19 cellular contexts compared by ENCODE assay signal in the genomic region with DNA sequence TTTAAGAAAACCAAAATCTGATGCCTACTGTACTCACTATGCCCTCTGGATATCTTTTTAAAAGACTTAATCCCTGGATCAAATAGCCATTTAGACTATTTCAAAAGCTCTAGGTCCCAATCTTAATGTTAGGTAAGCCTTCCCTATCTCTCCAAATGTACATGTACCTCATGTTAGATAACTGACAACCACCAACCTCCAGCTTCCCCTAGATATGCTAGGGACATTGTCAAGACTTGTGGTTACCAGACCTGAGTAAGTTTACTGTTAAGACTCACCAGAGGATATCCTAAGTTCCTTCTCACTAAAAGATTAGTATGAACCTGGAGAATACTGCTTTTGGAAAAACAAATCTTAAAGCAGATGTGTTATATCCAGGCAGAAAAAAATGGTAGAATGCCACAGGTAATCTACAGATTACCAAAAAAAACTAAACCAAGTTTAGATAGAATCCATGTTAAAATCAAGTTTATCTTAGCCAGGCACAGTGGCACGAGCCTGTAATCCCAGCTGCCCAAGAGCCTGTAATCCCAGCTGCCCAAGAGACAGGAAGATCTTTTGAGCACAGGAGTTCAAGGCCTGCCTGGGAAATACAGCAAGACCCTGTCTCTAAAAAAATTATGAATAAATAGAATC. TPM values are rescaled to one million over a fixed set of nuclear protein-coding genes. Genes with fewer than 3 reads are reported as not detected.
DNase-seq lines count a peak whose midpoint lies in the region; ATAC-seq, FAIRE-seq and TF ChIP-seq lines count a peak whose summit lies in the region.
"Had no signal": no experiment of that assay in that cellular context is flagged by ENCODE, and none has a peak within 500 bp of the region (broad histone marks: within the 10 kb centered on the region; RNA-seq: fewer than 3 reads in every experiment).

No MANE protein-coding gene starts in this region.

- no peak overlapping the region for H3K27ac ChIP-seq in keratinocyte (ENCODE audit: control insufficient read depth, insufficient read depth, low read length)
- H3K27ac ChIP-seq: heart right ventricle, pancreas, skin epidermis had no signal

- no peaks in the 10 kb centered on the region for H3K9me1 ChIP-seq in keratinocyte (ENCODE audit: control insufficient read depth, extremely low read depth, insufficient read depth, low read length)

- H3K4me3 ChIP-seq in keratinocyte (ENCODE audit: control insufficient read depth in 2 of 3, extremely low read depth in 1 of 3, insufficient read depth in 2 of 3, low read depth in 1 of 3, low read length in 3 of 3), result no peak overlapping the region
- H3K4me3 ChIP-seq: heart right ventricle, MG63, mucosa of descending colon, pancreas, skin epidermis had no signal

- TF ChIP-seq CTCF in keratinocyte (optimal IDR thresholded peaks at IDR 0.05 in 1 of 3, IDR thresholded peaks at IDR 0.05 in 1 of 3, conservative IDR thresholded peaks at IDR 0.05 in 1 of 3; ENCODE audit: extremely low read depth in 1 of 3, insufficient read depth in 2 of 3, low read length in 3 of 3) (no peak), GM13976 (IDR thresholded peaks at IDR 0.05; ENCODE audit: borderline replicate concordance, control extremely low read depth, extremely low read depth, insufficient read depth, missing control alignments) (no peak)

- H2AFZ ChIP-seq in keratinocyte (ENCODE audit: control insufficient read depth, low read length), result no peak overlapping the region

- H3K4me1 Mint-ChIP-seq in T-helper 2 cell treated with Interferon-gamma antibody and Interleukin-4, amounts not matched to agents 5 μg/mL and 100 μg/mL, for 36 hours (ENCODE audit: low read depth), result peaks cover 55% of the 10 kb centered on the region
- peaks cover 70% of the 10 kb centered on the region for H3K4me1 Mint-ChIP-seq in activated T-helper 1 cell treated with anti-CD3 and anti-CD28 coated beads, Interleukin-12 subunit alpha, Interleukin-12 subunit beta, Interleukin-2, Interleukin-4 antibody, amounts not matched to agents 30 ng/mL and 10 ng/mL and 1 ng/mL, durations not matched to agents 14 hours and 24 hours and 36 hours (ENCODE audit: low read depth)

- no peak overlapping the region for H3K4me3 Mint-ChIP-seq in T-helper 2 cell treated with Interferon-gamma antibody and Interleukin-4, amounts not matched to agents 5 μg/mL and 100 μg/mL, for 36 hours
- H3K4me3 Mint-ChIP-seq in activated T-helper 1 cell treated with anti-CD3 and anti-CD28 coated beads, Interleukin-12 subunit alpha, Interleukin-12 subunit beta, Interleukin-2, Interleukin-4 antibody, amounts not matched to agents 30 ng/mL and 10 ng/mL and 1 ng/mL, durations not matched to agents 14 hours and 24 hours and 36 hours, result no peak overlapping the region
- H3K4me3 Mint-ChIP-seq: brain had no signal

- in situ Hi-C loops in GM13976 (cut with MboI; ENCODE audit: low sequenced_read_pairs, unreplicated experiment), result loop anchor here (25.0 kb wide), 3 partner anchors 262 to 712 kb away; a partner anchor contains a TSS

- H4K20me1 ChIP-seq in keratinocyte (ENCODE audit: control insufficient read depth, extremely low read depth, insufficient read depth, low read length), result peaks cover 2% of the 10 kb centered on the region

- H3K36me3 ChIP-seq in keratinocyte (ENCODE audit: control insufficient read depth in 2 of 2, extremely low read depth in 1 of 2, insufficient read depth in 2 of 2, low read length in 2 of 2), result peaks cover 6 to 16% of the 10 kb centered on the region in 2 experiments
- H3K36me3 ChIP-seq: pancreas had no signal

- H3K27me3 Mint-ChIP-seq in T-helper 2 cell treated with Interferon-gamma antibody and Interleukin-4, amounts not matched to agents 5 μg/mL and 100 μg/mL, for 36 hours (ENCODE audit: low read depth), result no peaks in the 10 kb centered on the region
- H3K27me3 Mint-ChIP-seq in activated T-helper 1 cell treated with anti-CD3 and anti-CD28 coated beads, Interleukin-12 subunit alpha, Interleukin-12 subunit beta, Interleukin-2, Interleukin-4 antibody, amounts not matched to agents 30 ng/mL and 10 ng/mL and 1 ng/mL, durations not matched to agents 14 hours and 24 hours and 36 hours (ENCODE audit: insufficient read depth), result no peaks in the 10 kb centered on the region
- H3K27me3 Mint-ChIP-seq: brain had no signal

- ATAC-seq in GM18907 (IDR thresholded peaks at IDR 0.05; ENCODE audit: unreplicated experiment), result peak; percentile 62
- ATAC-seq in HG02642 (IDR thresholded peaks at IDR 0.05; ENCODE audit: poor library complexity, unreplicated experiment), result peak; percentile 45
- ATAC-seq in GM21529 (IDR thresholded peaks at IDR 0.05; ENCODE audit: unreplicated experiment), result no peak
- ATAC-seq: heart right ventricle, mucosa of descending colon, pancreas had no signal

- peaks cover 98% of the 10 kb centered on the region for H3K79me2 ChIP-seq in keratinocyte (ENCODE audit: control insufficient read depth, insufficient read depth, low read length)

- peaks cover 8% of the 10 kb centered on the region for H3K4me1 ChIP-seq in keratinocyte (ENCODE audit: control insufficient read depth, extremely low read depth, insufficient read depth, low read length)
- H3K4me1 ChIP-seq: pancreas had no signal

- intact Hi-C loops in activated T-helper 1 cell treated with anti-CD3 and anti-CD28 coated beads, Interleukin-12 subunit alpha, Interleukin-12 subunit beta, Interleukin-2, Interleukin-4 antibody, amounts not matched to agents 30 ng/mL and 10 ng/mL and 1 ng/mL, durations not matched to agents 14 hours and 24 hours and 36 hours (cut with micrococcal nuclease), result loop anchor here (1.0 kb wide), 1 partner anchor 545 kb away; no protein-coding TSS in a partner anchor

- H3K27me3 ChIP-seq in keratinocyte (ENCODE audit: control insufficient read depth, extremely low read depth, insufficient read depth, low read length), result no peaks in the 10 kb centered on the region
- H3K27me3 ChIP-seq: heart right ventricle, MG63, pancreas had no signal

- H3K9me3 ChIP-seq in keratinocyte (ENCODE audit: control insufficient read depth, low read depth, low read length), result no peaks in the 10 kb centered on the region
- H3K9me3 ChIP-seq: mucosa of descending colon, pancreas had no signal

- no peak overlapping the region for H3K4me2 ChIP-seq in keratinocyte (ENCODE audit: control insufficient read depth, extremely low read depth, insufficient read depth, low read depth, low read length)

- peak overlapping the region; percentile 23 for H3K9ac ChIP-seq in keratinocyte (ENCODE audit: control insufficient read depth, extremely low read depth, insufficient read depth, low read length)

- DNase-seq in T-helper 2 cell treated with Interferon-gamma antibody and Interleukin-4, amounts not matched to agents 5 μg/mL and 100 μg/mL, for 36 hours (ENCODE audit: low spot score), result no peak
- DNase-seq in keratinocyte (ENCODE audit: low read depth, low spot score), result no peak
- no peak for DNase-seq in activated T-helper 1 cell treated with anti-CD3 and anti-CD28 coated beads, Interleukin-12 subunit alpha, Interleukin-12 subunit beta, Interleukin-2, Interleukin-4 antibody, amounts not matched to agents 30 ng/mL and 10 ng/mL and 1 ng/mL, durations not matched to agents 14 hours and 24 hours and 36 hours (ENCODE audit: low spot score)
- no peak for DNase-seq in GM13976 (ENCODE audit: low spot score)
- DNase-seq in activated naive CD4-positive, alpha-beta T cell treated with anti-CD3 and anti-CD28 coated beads, Interleukin-2, amount 50 U/mL, for 16 hours, result no peak
- DNase-seq: activated effector memory CD4-positive, alpha-beta T cell treated with Interleukin-2 at 50 U/mL for 16 hours; DMS 273 treated with DMSO at 0.1 percent for 48 hours; heart right ventricle; MG63; mucosa of descending colon; pancreas; Right ventricle myocardium superior; stimulated activated naive CD4-positive, alpha-beta T cell had no signal

- dilution Hi-C loops in keratinocyte (cut with MboI; ENCODE audit: extremely low pct_ligation_motif_present, low sequenced_read_pairs), result no loop called here

- H3K9me3 Mint-ChIP-seq in T-helper 2 cell treated with Interferon-gamma antibody and Interleukin-4, amounts not matched to agents 5 μg/mL and 100 μg/mL, for 36 hours, result peaks cover 8% of the 10 kb centered on the region
- peaks cover 9% of the 10 kb centered on the region for H3K9me3 Mint-ChIP-seq in activated T-helper 1 cell treated with anti-CD3 and anti-CD28 coated beads, Interleukin-12 subunit alpha, Interleukin-12 subunit beta, Interleukin-2, Interleukin-4 antibody, amounts not matched to agents 30 ng/mL and 10 ng/mL and 1 ng/mL, durations not matched to agents 14 hours and 24 hours and 36 hours

- H3K36me3 Mint-ChIP-seq in T-helper 2 cell treated with Interferon-gamma antibody and Interleukin-4, amounts not matched to agents 5 μg/mL and 100 μg/mL, for 36 hours (ENCODE audit: low read depth), result peaks cover 54% of the 10 kb centered on the region
- H3K36me3 Mint-ChIP-seq in activated T-helper 1 cell treated with anti-CD3 and anti-CD28 coated beads, Interleukin-12 subunit alpha, Interleukin-12 subunit beta, Interleukin-2, Interleukin-4 antibody, amounts not matched to agents 30 ng/mL and 10 ng/mL and 1 ng/mL, durations not matched to agents 14 hours and 24 hours and 36 hours (ENCODE audit: low read depth), result peaks cover 54% of the 10 kb centered on the region

- H3K27ac Mint-ChIP-seq in T-helper 2 cell treated with Interferon-gamma antibody and Interleukin-4, amounts not matched to agents 5 μg/mL and 100 μg/mL, for 36 hours, result peak overlapping the region; percentile 16
- no peak overlapping the region for H3K27ac Mint-ChIP-seq in activated T-helper 1 cell treated with anti-CD3 and anti-CD28 coated beads, Interleukin-12 subunit alpha, Interleukin-12 subunit beta, Interleukin-2, Interleukin-4 antibody, amounts not matched to agents 30 ng/mL and 10 ng/mL and 1 ng/mL, durations not matched to agents 14 hours and 24 hours and 36 hours
- H3K27ac Mint-ChIP-seq: brain had no signal

- no peak for FAIRE-seq in keratinocyte (lab: Jason Lieb, UNC)
- FAIRE-seq: pancreas, urothelium cell line had no signal

RNA-seq across cellular contexts. Expression of a gene that starts 9.7 kb away (rescaled TPM):
- polyA plus RNA-seq in keratinocyte, result 161 to 384 TPM (median 345 TPM) in 3 replicates
- polyA plus RNA-seq in keratinocyte (2011; ENCODE audit: low read depth), result 1,011 TPM
- 227 and 300 TPM in 2 replicates for polyA plus RNA-seq in keratinocyte (2011; cell fraction: cytosol; rRNA removed)
- polyA plus RNA-seq in keratinocyte (2011; cell fraction: nucleus; rRNA removed), result 112 and 187 TPM in 2 replicates
- polyA plus RNA-seq in keratinocyte (2012; ENCODE audit: low replicate concordance), result 344 and 391 TPM in 2 replicates
- 9.8 to 110 TPM (median 43.1 TPM) in 3 replicates for polyA minus RNA-seq in keratinocyte
- polyA minus RNA-seq in keratinocyte (2011; cell fraction: cytosol; rRNA and poly(A)+ RNA removed), result 136 TPM
- polyA minus RNA-seq in keratinocyte (2011; cell fraction: nucleus; rRNA and poly(A)+ RNA removed), result 47.4 and 71.4 TPM in 2 replicates
- 584 and 605 TPM in 2 replicates for total RNA-seq in activated T-helper 1 cell treated with anti-CD3 and anti-CD28 coated beads, Interleukin-12 subunit alpha, Interleukin-12 subunit beta, Interleukin-2, Interleukin-4 antibody, amounts not matched to agents 30 ng/mL and 10 ng/mL and 1 ng/mL, durations not matched to agents 14 hours and 24 hours and 36 hours

RNA-seq across cellular contexts. Expression of a gene that starts 43.2 kb away (rescaled TPM):
- polyA plus RNA-seq in keratinocyte, result 107 to 144 TPM (median 118 TPM) in 3 replicates
- 49.0 TPM for polyA plus RNA-seq in keratinocyte (2011; ENCODE audit: low read depth)
- polyA plus RNA-seq in keratinocyte (2011; cell fraction: cytosol; rRNA removed), result 87.1 and 90.4 TPM in 2 replicates
- polyA plus RNA-seq in keratinocyte (2011; cell fraction: nucleus; rRNA removed), result 128 and 137 TPM in 2 replicates
- 113 and 158 TPM in 2 replicates for polyA plus RNA-seq in keratinocyte (2012; ENCODE audit: low replicate concordance)
- polyA minus RNA-seq in keratinocyte, result 52.6 to 84.2 TPM (median 78.2 TPM) in 3 replicates
- 201 TPM for polyA minus RNA-seq in keratinocyte (2011; cell fraction: cytosol; rRNA and poly(A)+ RNA removed)
- polyA minus RNA-seq in keratinocyte (2011; cell fraction: nucleus; rRNA and poly(A)+ RNA removed), result 108 and 134 TPM in 2 replicates
- total RNA-seq in activated T-helper 1 cell treated with anti-CD3 and anti-CD28 coated beads, Interleukin-12 subunit alpha, Interleukin-12 subunit beta, Interleukin-2, Interleukin-4 antibody, amounts not matched to agents 30 ng/mL and 10 ng/mL and 1 ng/mL, durations not matched to agents 14 hours and 24 hours and 36 hours, result 88.9 and 91.5 TPM in 2 replicates
